Comparison of ENCODE assay signal across 20 cellular contexts in genomic region chr3:120503727-120504616, GRCh38. TPM values are rescaled to one million over a fixed set of nuclear protein-coding genes. Genes with fewer than 3 reads are reported as not detected.
DNase-seq lines count a peak whose midpoint lies in the region; ATAC-seq, FAIRE-seq and TF ChIP-seq lines count a peak whose summit lies in the region.
"Had no signal": no experiment of that assay in that cellular context is flagged by ENCODE, and none has a peak within 500 bp of the region (broad histone marks: within the 10 kb centered on the region; RNA-seq: fewer than 3 reads in every experiment).

No MANE protein-coding gene starts in this region.

- H3K27ac Mint-ChIP-seq in stimulated activated memory B cell treated with anti-CD40 and anti-IgM and Interleukin-4, amounts not matched to agents 10 μg/mL and 1 μg/mL and 100 μg/mL, for 72 hours, result no peak overlapping the region

- H2BK20ac ChIP-seq in H1 (ENCODE audit: low read length), result peak overlapping the region; percentile 94

- no peaks in the 10 kb centered on the region for H3K23me2 ChIP-seq in H1 (ENCODE audit: low read depth, low read length)

- H3K36me3 Mint-ChIP-seq in stimulated activated memory B cell treated with anti-CD40 and anti-IgM and Interleukin-4, amounts not matched to agents 10 μg/mL and 1 μg/mL and 100 μg/mL, for 72 hours, result no peaks in the 10 kb centered on the region

- no peak overlapping the region for H3K23ac ChIP-seq in H1 (ENCODE audit: insufficient read length)

- H3K9me3 Mint-ChIP-seq in stimulated activated memory B cell treated with anti-CD40 and anti-IgM and Interleukin-4, amounts not matched to agents 10 μg/mL and 1 μg/mL and 100 μg/mL, for 72 hours, result no peaks in the 10 kb centered on the region

- peak overlapping the region; percentile 79 for H3K27ac ChIP-seq in HUES48 (ENCODE audit: low read depth, low read length)
- peak overlapping the region; percentile 72 for H3K27ac ChIP-seq in H1 (ENCODE audit: low read depth, low read length)
- H3K27ac ChIP-seq: C4-2B, PC-9, RWPE1 had no signal

- peak; percentile 94 for FAIRE-seq in H1 (lab: Jason Lieb, UNC)
- FAIRE-seq: G401.6 had no signal

- peak; percentile 8 for ATAC-seq in stimulated activated memory B cell treated with anti-CD40 and anti-IgM and Interleukin-4, amounts not matched to agents 10 μg/mL and 1 μg/mL and 100 μg/mL, for 72 hours
- no peak for ATAC-seq in HG03097 (IDR thresholded peaks at IDR 0.05; ENCODE audit: low FRiP score, unreplicated experiment)
- ATAC-seq: SK-N-SH treated with all-trans-retinoic acid at 6 μM for 48 hours had no signal

- H4K20me1 ChIP-seq in H1 (replicated peaks in 1 of 2; ENCODE audit: control insufficient read depth in 1 of 2, insufficient read depth in 2 of 2, low read length in 2 of 2), result no peaks in the 10 kb centered on the region

- H3K9me3 ChIP-seq in HUES48 (ENCODE audit: control insufficient read depth, insufficient read depth, low read length), result peaks cover 12% of the 10 kb centered on the region
- peaks cover 8 to 10% of the 10 kb centered on the region in 2 experiments for H3K9me3 ChIP-seq in H1 (ENCODE audit: insufficient read depth in 2 of 2, low read depth in 1 of 2, low read length in 1 of 2)

- no peak; a peak in 1 of 4 replicates for TF ChIP-seq CTCF in H1 (IDR thresholded peaks at IDR 0.05; ENCODE audit: control extremely low read depth in 1 of 3, insufficient read depth in 1 of 3, low read depth in 1 of 3, low read length in 3 of 3)

- DNase-seq in H1 (ENCODE audit: low read depth in 1 of 2, low spot score in 2 of 2) (peak; percentile 33 to 58), iPS-NIHi7 (ENCODE audit: extremely low spot score) (peak; percentile 31), germinal center (ENCODE audit: low spot score) (no peak)
- DNase-seq in activated naive CD4-positive, alpha-beta T cell treated with anti-CD3 and anti-CD28 coated beads, Interleukin-2, amount 50 U/mL, for 16 hours, result no peak
- DNase-seq: DND-41, GOT3, NCI-H1092 treated with DMSO at 0.1 percent for 48 hours, NCI-H146, NCI-H2029 treated with DMSO at 0.1 percent for 48 hours, NCI-H2171, PC-9, SIG-M5 had no signal

- peak overlapping the region; percentile 80; the same call in 1 of the 2 replicates for H2AFZ ChIP-seq in H1 (ENCODE audit: low read length)
- H2AFZ ChIP-seq: PC-9 had no signal

- no peaks in the 10 kb centered on the region for H3K4me1 Mint-ChIP-seq in stimulated activated memory B cell treated with anti-CD40 and anti-IgM and Interleukin-4, amounts not matched to agents 10 μg/mL and 1 μg/mL and 100 μg/mL, for 72 hours

- no peaks in the 10 kb centered on the region for H3K79me1 ChIP-seq in H1 (ENCODE audit: low read depth, low read length)

- H3K4me3 Mint-ChIP-seq in stimulated activated memory B cell treated with anti-CD40 and anti-IgM and Interleukin-4, amounts not matched to agents 10 μg/mL and 1 μg/mL and 100 μg/mL, for 72 hours, result no peak overlapping the region

- H4K91ac ChIP-seq in H1 (replicated peaks; ENCODE audit: insufficient read length, low read length), result peak overlapping the region; percentile 29

- peak overlapping the region; percentile 72 for H3K18ac ChIP-seq in H1 (ENCODE audit: extremely low read depth, low read length)

- no peak overlapping the region for H2AK5ac ChIP-seq in H1 (ENCODE audit: low read depth, low read length)

- H3K56ac ChIP-seq in H1 (replicated peaks; ENCODE audit: insufficient read length, low read depth, low read length), result peak overlapping the region; percentile 51

- H2BK5ac ChIP-seq in H1 (ENCODE audit: low read depth, low read length), result peak overlapping the region; percentile 95

- no peak overlapping the region for H4K8ac ChIP-seq in H1 (ENCODE audit: extremely low read depth, insufficient read depth, low read length)

- no peak overlapping the region for H3K14ac ChIP-seq in H1 (ENCODE audit: insufficient read length)

- TF ChIP-seq RAD21 in H1 (IDR thresholded peaks at IDR 0.05 in 1 of 2, conservative IDR thresholded peaks at IDR 0.05 in 1 of 2; ENCODE audit: low read depth in 2 of 2, low read length in 2 of 2), result no peak; a peak in 1 of 4 replicates

- 40% methylated on average over 5 of the region's 5 CpGs; no CpG with 5 or more reads in 1 of the 2 experiments for WGBS in H1 (ENCODE audit: extremely low coverage in 1 of 2, insufficient coverage in 1 of 2, insufficient read length in 1 of 2, insufficient replicate concordance in 2 of 2, low coverage in 1 of 2, low lambda C conversion rate in 2 of 2, missing lambda C conversion rate in 1 of 2), 2 experiments

- POLR2A ChIA-PET in H1 (lab: Charles Lee; ENCODE audit: partially characterized antibody), result interaction anchor here (0.8 to 2.7 kb wide), 13 partner anchors 15 to 81 kb away, joined by 3 to 11 read pairs (median 4); partner anchors contain the start of gene FSTL1

- H2BK12ac ChIP-seq in H1 (ENCODE audit: low read depth, low read length), result no peak overlapping the region; the same call in 1 of the 2 replicates

- H3K4me2 ChIP-seq in H1 (ENCODE audit: insufficient read depth in 1 of 2, low read depth in 2 of 2, low read length in 2 of 2), result peak overlapping the region; percentile 38 to 68
- H3K4me2 ChIP-seq: PC-9 had no signal

- H3K9ac ChIP-seq in HUES48 (ENCODE audit: low read depth, low read length) (0 out of 2 replicates have a peak overlapping the region, but pooled peaks have one; percentile 20), H1 (replicated peaks in 1 of 4; ENCODE audit: extremely low read depth in 1 of 4, low read depth in 3 of 4, low read length in 3 of 4) (no peak overlapping the region; a peak in 2 of 7 replicates)

- peak overlapping the region; percentile 69 for H4K5ac ChIP-seq in H1 (ENCODE audit: insufficient read length, low read depth, low read length)

- no peaks in the 10 kb centered on the region for H3K79me2 ChIP-seq in H1 (ENCODE audit: control insufficient read depth in 1 of 2, insufficient read depth in 2 of 2, low read length in 2 of 2)

- peak overlapping the region; percentile 62 for H2BK120ac ChIP-seq in H1 (replicated peaks; ENCODE audit: low read depth, low read length)

- CTCF ChIA-PET in H1 (lab: Charles Lee; ENCODE audit: partially characterized antibody), result interaction anchor here (0.6 to 4.2 kb wide), 13 partner anchors 9 to 86 kb away, joined by 3 to 28 read pairs (median 4); partner anchors contain the start of gene FSTL1

- H3K4me1 ChIP-seq in HUES48 (ENCODE audit: control insufficient read depth, insufficient read depth, low read length) (peaks cover 35% of the 10 kb centered on the region), H1 (replicated peaks in 1 of 4; ENCODE audit: control insufficient read depth in 3 of 4, insufficient read depth in 4 of 4, low read length in 3 of 4) (peaks cover 6 to 19% (median 13%) of the 10 kb centered on the region in 4 experiments)

- peak overlapping the region; percentile 74; the same call in 1 of the 2 replicates for H2BK15ac ChIP-seq in H1 (ENCODE audit: low read length)

- H3K27me3 ChIP-seq in HUES48 (ENCODE audit: control insufficient read depth, insufficient read depth, low read length) (no peaks in the 10 kb centered on the region), H1 (replicated peaks in 1 of 4; ENCODE audit: control insufficient read depth in 3 of 4, extremely low read depth in 1 of 4, insufficient read depth in 3 of 4, low read length in 3 of 4) (no peaks in the 10 kb centered on the region)

- H3K27me3 Mint-ChIP-seq in stimulated activated memory B cell treated with anti-CD40 and anti-IgM and Interleukin-4, amounts not matched to agents 10 μg/mL and 1 μg/mL and 100 μg/mL, for 72 hours, result peaks cover 25% of the 10 kb centered on the region

- no peak; a peak in 1 of 3 replicates for TF ChIP-seq EP300 in H1 (IDR thresholded peaks at IDR 0.05; ENCODE audit: borderline replicate concordance in 1 of 2, low read depth in 2 of 2, low read length in 2 of 2)

- peak overlapping the region; percentile 24 for H3K4ac ChIP-seq in H1 (replicated peaks; ENCODE audit: insufficient read length, low read depth, low read length)

- H3K36me3 ChIP-seq in HUES48 (ENCODE audit: control insufficient read depth, insufficient read depth, low read length) (no peaks in the 10 kb centered on the region), H1 (ENCODE audit: control insufficient read depth in 2 of 4, insufficient read depth in 4 of 4, low read length in 3 of 4) (no peaks in the 10 kb centered on the region)

- peak in 1 of 2 experiments; percentile 60; a peak in 2 of 3 replicates for TF ChIP-seq POLR2A in H1 (IDR thresholded peaks at IDR 0.05; ENCODE audit: control extremely low read depth in 1 of 2, low read depth in 2 of 2, low read length in 2 of 2)

- H3K4me3 ChIP-seq in HUES48 (ENCODE audit: low read depth, low read length) (peak overlapping the region; percentile 39), H1 (ENCODE audit: extremely low read depth in 1 of 4, insufficient read depth in 2 of 4, low read depth in 3 of 4, low read length in 4 of 4) (peak overlapping the region in 1 of 4 experiments; percentile 35; a peak in 2 of 8 replicates)
- H3K4me3 ChIP-seq: PC-9 had no signal

TF ChIP-seq in H1, 55 proteins besides CTCF, POLR2A, EP300 and RAD21 (continues in another document):
- TF ChIP-seq, protein P1, sequence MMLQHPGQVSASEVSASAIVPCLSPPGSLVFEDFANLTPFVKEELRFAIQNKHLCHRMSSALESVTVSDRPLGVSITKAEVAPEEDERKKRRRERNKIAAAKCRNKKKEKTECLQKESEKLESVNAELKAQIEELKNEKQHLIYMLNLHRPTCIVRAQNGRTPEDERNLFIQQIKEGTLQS (IDR thresholded peaks at IDR 0.05; ENCODE audit: insufficient read depth, low read depth, low read length), result no peak
- TF ChIP-seq BACH1 (IDR thresholded peaks at IDR 0.05; ENCODE audit: low read length), result no peak
- TF ChIP-seq SAP30 (IDR thresholded peaks at IDR 0.05; ENCODE audit: insufficient read depth, insufficient replicate concordance, low read length), result no peak
- TF ChIP-seq FOSL1 (IDR thresholded peaks at IDR 0.05; ENCODE audit: insufficient read depth, low read depth, low read length), result no peak
- no peak for TF ChIP-seq POU5F1 (IDR thresholded peaks at IDR 0.05; ENCODE audit: low read depth, low read length)
- peak; percentile 61 for TF ChIP-seq TAF1 (IDR thresholded peaks at IDR 0.05; ENCODE audit: low read depth, low read length)
- peak; percentile 84 for TF ChIP-seq ASH2L (IDR thresholded peaks at IDR 0.05; ENCODE audit: low read length)
- 0 out of 2 replicates have a peak, but pooled peaks have one; percentile 29 for TF ChIP-seq SP1 (IDR thresholded peaks at IDR 0.05; ENCODE audit: low read depth, low read length)
- TF ChIP-seq TCF12 (IDR thresholded peaks at IDR 0.05; ENCODE audit: low read depth, low read length), result no peak
- no peak for TF ChIP-seq CREB1 (IDR thresholded peaks at IDR 0.05)

RNA-seq across cellular contexts. Expression of gene FSTL1, which starts 53.2 kb away (rescaled TPM):
- total RNA-seq in H1 (2021; fragmentation: NEBNext Ultra II Directional; extraction: Animal tissue kit (Norgen Biotek cat#: 25700)), result 502 and 516 TPM in 2 replicates
- polyA plus RNA-seq in H1 (2011; rRNA removed), result 158 and 168 TPM in 2 replicates
- 238 TPM for polyA plus RNA-seq in H1 (2011; cell fraction: cytosol; rRNA removed)
- polyA plus RNA-seq in H1 (2011; cell fraction: nucleus; rRNA removed), result 366 TPM
- 322 to 479 TPM (median 419 TPM) in 4 replicates for polyA plus RNA-seq in H1 (2012, experiment 1 of 2)
- polyA plus RNA-seq in H1 (2012, experiment 2 of 2), result 22.7 TPM
- polyA plus RNA-seq in H1 (2013, experiment 1 of 2), result 296 TPM
- polyA plus RNA-seq in H1 (2013, experiment 2 of 2), result 334 TPM
- polyA minus RNA-seq in H1 (2011; rRNA and poly(A)+ RNA removed), result 543 and 781 TPM in 2 replicates
- 248 TPM for polyA minus RNA-seq in H1 (2011; cell fraction: cytosol; rRNA and poly(A)+ RNA removed)
- polyA minus RNA-seq in H1 (2011; cell fraction: nucleus; rRNA and poly(A)+ RNA removed), result 164 TPM
- total RNA-seq: HT-29 had no signal

Comparison
In these comparisons a context has a peak if more than half of its experiments do, and no peak if none do; other contexts are left out.
1. DNase-seq: peak in H1 (2 of 2) and iPS-NIHi7 (single experiment); none in germinal center (single experiment) and activated naive CD4-positive, alpha-beta T cell treated with anti-CD3 and anti-CD28 coated beads, Interleukin-2, amount 50 U/mL, for 16 hours (single experiment).